ENCODE assay signal across 8 cellular contexts in the genomic region with DNA sequence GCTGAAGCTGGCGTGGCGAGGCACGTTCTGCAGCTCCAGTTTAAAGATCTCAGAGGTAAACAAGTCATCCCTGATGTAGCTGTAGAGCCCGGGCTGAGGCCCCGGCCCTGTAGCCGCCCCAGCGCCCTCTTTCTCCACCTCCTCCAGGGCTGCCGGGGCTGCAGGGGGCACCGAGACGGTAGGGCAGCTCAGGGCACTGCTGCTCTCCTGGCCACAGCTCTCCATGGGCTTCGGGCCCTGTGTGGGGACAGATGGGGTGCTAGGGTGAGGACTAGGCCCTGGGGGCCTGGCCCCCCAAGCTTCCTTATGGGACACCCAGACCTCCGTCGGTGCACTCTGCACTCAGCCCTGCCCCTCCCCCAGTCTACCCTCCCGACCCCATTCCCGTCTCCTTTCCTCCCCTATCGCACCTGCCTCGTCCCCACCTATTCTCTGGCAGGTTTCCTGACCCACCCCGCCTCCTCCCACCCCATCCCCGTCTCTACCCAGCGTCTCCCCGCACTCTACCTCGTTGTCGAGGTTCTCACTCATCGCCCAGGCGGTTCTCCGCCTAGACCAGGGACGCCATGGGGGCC. TPM values are rescaled to one million over a fixed set of nuclear protein-coding genes. Genes with fewer than 3 reads are reported as not detected.
DNase-seq lines count a peak whose midpoint lies in the region; ATAC-seq lines count a peak whose summit lies in the region.

No MANE protein-coding gene starts in this region.

- H3K27ac ChIP-seq in iPS DF 6.9 (ENCODE audit: low read length): no peak overlapping the region

- peaks cover 74% of the 10 kb centered on the region for H3K4me1 Mint-ChIP-seq in stimulated activated memory B cell treated with anti-CD40 and anti-IgM and Interleukin-4, amounts not matched to agents 10 μg/mL and 1 μg/mL and 100 μg/mL, for 72 hours

- peaks cover 46 to 48% of the 10 kb centered on the region in 2 donors for H3K36me3 Mint-ChIP-seq in activated naive CD4-positive, alpha-beta T cell treated with anti-CD3 and anti-CD28 coated beads, Interleukin-2, amount 50 U/mL, for 72 hours
- peaks cover 30% of the 10 kb centered on the region for H3K36me3 Mint-ChIP-seq in stimulated activated memory B cell treated with anti-CD40 and anti-IgM and Interleukin-4, amounts not matched to agents 10 μg/mL and 1 μg/mL and 100 μg/mL, for 72 hours

- no peaks in the 10 kb centered on the region for H3K9me3 ChIP-seq in iPS DF 6.9 (ENCODE audit: control insufficient read depth, insufficient read depth, low read length)

- no peaks in the 10 kb centered on the region for H3K4me1 ChIP-seq in iPS DF 6.9 (ENCODE audit: control insufficient read depth, insufficient read depth, low read length)

- H3K27me3 ChIP-seq in iPS DF 6.9 (ENCODE audit: control insufficient read depth, insufficient read depth, low read length): no peaks in the 10 kb centered on the region

- ATAC-seq in HG03064 (IDR thresholded peaks at IDR 0.05; ENCODE audit: low read depth, unreplicated experiment): peak; percentile 5
- ATAC-seq in activated naive CD4-positive, alpha-beta T cell treated with anti-CD3 and anti-CD28 coated beads, Interleukin-2, amount 50 U/mL, for 72 hours: no peak
- no peak for ATAC-seq in stimulated activated memory B cell treated with anti-CD40 and anti-IgM and Interleukin-4, amounts not matched to agents 10 μg/mL and 1 μg/mL and 100 μg/mL, for 72 hours
- ATAC-seq in HG02798 (IDR thresholded peaks at IDR 0.05; ENCODE audit: poor library complexity, unreplicated experiment): no peak

- H3K9me3 Mint-ChIP-seq in activated naive CD4-positive, alpha-beta T cell treated with anti-CD3 and anti-CD28 coated beads, Interleukin-2, amount 50 U/mL, for 72 hours: no peaks in the 10 kb centered on the region
- H3K9me3 Mint-ChIP-seq in stimulated activated memory B cell treated with anti-CD40 and anti-IgM and Interleukin-4, amounts not matched to agents 10 μg/mL and 1 μg/mL and 100 μg/mL, for 72 hours: no peaks in the 10 kb centered on the region

- H3K4me3 ChIP-seq in iPS DF 6.9 (ENCODE audit: low read length): peak overlapping the region; percentile 73; the same call in 1 of the 2 replicates

- peaks cover 50% of the 10 kb centered on the region for H3K36me3 ChIP-seq in iPS DF 6.9 (ENCODE audit: control insufficient read depth, insufficient read depth, low read length)

- DNase-seq in activated naive CD4-positive, alpha-beta T cell treated with anti-CD3 and anti-CD28 coated beads, Interleukin-2, amount 50 U/mL, for 72 hours (ENCODE audit: low spot score in 2 of 2): no peak
- DNase-seq in iPS DF 6.9 (ENCODE audit: low read depth, low spot score) (no peak), NCI-H510A (lab: John Stamatoyannopoulos, UW) (no peak)
- DNase-seq in effector CD4-positive, alpha-beta T cell: no peak
- DNase-seq in stimulated activated CD4-positive, alpha-beta T cell treated with anti-CD3 and anti-CD28 coated beads, Interleukin-4, amount 100 ng/mL, for 1 hour: no peak

- no peaks in the 10 kb centered on the region for H3K27me3 Mint-ChIP-seq in stimulated activated memory B cell treated with anti-CD40 and anti-IgM and Interleukin-4, amounts not matched to agents 10 μg/mL and 1 μg/mL and 100 μg/mL, for 72 hours

- H3K27ac Mint-ChIP-seq in activated naive CD4-positive, alpha-beta T cell treated with anti-CD3 and anti-CD28 coated beads, Interleukin-2, amount 50 U/mL, for 72 hours: peak overlapping the region; percentile 93 to 97
- H3K27ac Mint-ChIP-seq in stimulated activated memory B cell treated with anti-CD40 and anti-IgM and Interleukin-4, amounts not matched to agents 10 μg/mL and 1 μg/mL and 100 μg/mL, for 72 hours: peak overlapping the region; percentile 98

- WGBS in iPS DF 6.9 (ENCODE audit: insufficient coverage, insufficient read length): no CpG with 5 or more reads among the region's 27 CpGs

- peak overlapping the region; percentile 93 for H3K4me3 Mint-ChIP-seq in stimulated activated memory B cell treated with anti-CD40 and anti-IgM and Interleukin-4, amounts not matched to agents 10 μg/mL and 1 μg/mL and 100 μg/mL, for 72 hours

RNA-seq across cellular contexts. Expression of gene RANBP1, which starts 0.6 kb away (rescaled TPM):
- total RNA-seq in activated naive CD4-positive, alpha-beta T cell treated with anti-CD3 and anti-CD28 coated beads, Interleukin-2, amount 50 U/mL, for 72 hours: 100 to 1,000 TPM; 295 to 349 TPM

RNA-seq across cellular contexts. Expression of gene TRMT2A, which starts 0.6 kb away (rescaled TPM):
- 10 to 100 TPM; 79.9 to 93.9 TPM for total RNA-seq in activated naive CD4-positive, alpha-beta T cell treated with anti-CD3 and anti-CD28 coated beads, Interleukin-2, amount 50 U/mL, for 72 hours

RNA-seq across cellular contexts. Expression of gene ZDHHC8, which starts 15.1 kb away (rescaled TPM):
- 10 to 100 TPM; 17.6 to 55.4 TPM for total RNA-seq in activated naive CD4-positive, alpha-beta T cell treated with anti-CD3 and anti-CD28 coated beads, Interleukin-2, amount 50 U/mL, for 72 hours

RNA-seq across cellular contexts. Expression of gene CCDC188, which starts 34.4 kb away (rescaled TPM):
- total RNA-seq in activated naive CD4-positive, alpha-beta T cell treated with anti-CD3 and anti-CD28 coated beads, Interleukin-2, amount 50 U/mL, for 72 hours: not detected

RNA-seq across cellular contexts. Expression of gene DGCR8, which starts 36.4 kb away (rescaled TPM):
- 10 to 100 TPM; 37.0 to 66.7 TPM for total RNA-seq in activated naive CD4-positive, alpha-beta T cell treated with anti-CD3 and anti-CD28 coated beads, Interleukin-2, amount 50 U/mL, for 72 hours
